Comparison of ENCODE assay signal across 8 cellular contexts in genomic region chr1:21508580-21509350, GRCh38. TPM values are rescaled to one million over a fixed set of nuclear protein-coding genes. Genes with fewer than 3 reads are reported as not detected.
DNase-seq lines count a peak whose midpoint lies in the region; ATAC-seq, FAIRE-seq and TF ChIP-seq lines count a peak whose summit lies in the region.

No MANE protein-coding gene starts in this region.

- ATAC-seq in A549 (peak; percentile 88 to 91), PC-3 (peak; percentile 92), Right ventricle myocardium superior (ENCODE audit: poor library complexity) (peak; percentile 86), upper lobe of right lung (peak; percentile 89), HG03135 (IDR thresholded peaks at IDR 0.05; ENCODE audit: unreplicated experiment) (no peak)

- H3K27me3 ChIP-seq in PC-3 (ENCODE audit: low read length) (peaks cover 15% of the 10 kb centered on the region; the same call in 1 of the 2 replicates), upper lobe of right lung (peaks cover 19% of the 10 kb centered on the region)

- no peak for TF ChIP-seq EP300 in A549 (IDR thresholded peaks at IDR 0.05)

- DNase-seq in A549 (ENCODE audit: low read depth in 1 of 2, low spot score in 1 of 2) (peak; percentile 30 to 62), GM20000 (ENCODE audit: low spot score) (peak; percentile 92), PC-3 (peak; percentile 63), Right ventricle myocardium superior (peak; percentile 86), posterior vena cava (ENCODE audit: low spot score) (peak; percentile 90), upper lobe of right lung (peak; percentile 93)
- peak; percentile 30 for DNase-seq in activated gamma-delta T cell treated with anti-CD3 and anti-CD28 coated beads, Interleukin-2, amount 50 U/mL, for 16 hours (ENCODE audit: low read depth)

- peak; percentile 52 to 75 for TF ChIP-seq RAD21 in A549 (conservative IDR thresholded peaks at IDR 0.05 in 1 of 2, IDR thresholded peaks at IDR 0.05 in 1 of 2)

- H3K4me3 ChIP-seq in A549: peak overlapping the region; percentile 41
- peak overlapping the region; percentile 55 for H3K4me3 ChIP-seq in PC-3 (ENCODE audit: low read length)
- H3K4me3 ChIP-seq in upper lobe of right lung: peak overlapping the region; percentile 13

- H3K4me2 ChIP-seq in A549: peak overlapping the region; percentile 91
- peak overlapping the region; percentile 84 for H3K4me2 ChIP-seq in PC-3 (ENCODE audit: low read length)

- intact Hi-C loops in PC-3 (cut with micrococcal nuclease) (loop anchor here (5.0 kb wide), 1 partner anchor 149 kb away; no protein-coding TSS in a partner anchor), Right ventricle myocardium superior (cut with DNase I) (loop anchor here (2.0 to 10.0 kb wide), 2 partner anchors 66 to 146 kb away; no protein-coding TSS in a partner anchor), posterior vena cava (cut with DNase I) (loop anchor here in 1 of 2 donors (10.0 kb wide), 1 partner anchor 156 kb away; the partner anchor contains the start of gene RAP1GAP), upper lobe of right lung (cut with DNase I) (no loop called here)

- H3K79me2 ChIP-seq in PC-3 (ENCODE audit: low read length): no peaks in the 10 kb centered on the region

- FAIRE-seq in A549 (lab: Jason Lieb, UNC): no peak

- no TSS peak for BruUV-seq in PC-3 (replicated peaks; lab: Mats Ljungman, UMichigan)

- CTCF ChIA-PET in A549 (lab: Yijun Ruan, JAX): interaction anchor here (0.6 to 10.3 kb wide), 10 partner anchors 9 to 151 kb away, joined by 3 to 60 read pairs (median 5); no protein-coding TSS in a partner anchor
- CTCF ChIA-PET in PC-3 (lab: Charles Lee): interaction anchor here (0.6 kb wide), 2 partner anchors 29 to 63 kb away, joined by 4 to 8 read pairs; no protein-coding TSS in a partner anchor

- H3K9ac ChIP-seq in PC-3 (ENCODE audit: low read length): no peak overlapping the region

- no peaks in the 10 kb centered on the region for H3K9me3 ChIP-seq in A549
- H3K9me3 ChIP-seq in PC-3 (ENCODE audit: low read length): no peaks in the 10 kb centered on the region
- no peaks in the 10 kb centered on the region for H3K9me3 ChIP-seq in upper lobe of right lung

- H3K9me2 ChIP-seq in PC-3 (replicated peaks; ENCODE audit: low read length): no peaks in the 10 kb centered on the region

- TF ChIP-seq POLR2A in A549 (IDR thresholded peaks at IDR 0.05; ENCODE audit: low read length): no peak

- H3F3A ChIP-seq in PC-3 (ENCODE audit: low read length, unreplicated experiment): no peaks in the 10 kb centered on the region

- TF ChIP-seq CTCF in A549 (IDR thresholded peaks at IDR 0.05) (peak; percentile 72), GM20000 (IDR thresholded peaks at IDR 0.05; ENCODE audit: extremely low read depth, missing control alignments) (peak; percentile 91), PC-3 (conservative IDR thresholded peaks at IDR 0.05; ENCODE audit: low read depth, low read length) (peak; percentile 49), upper lobe of right lung (IDR thresholded peaks at IDR 0.05) (peak; percentile 52)

- H3K27ac ChIP-seq in A549 (peak overlapping the region in 1 of 2 experiments; percentile 58; a peak in 3 of 6 replicates), PC-3 (ENCODE audit: low read length) (no peak overlapping the region), upper lobe of right lung (no peak overlapping the region)

- POLR2A ChIA-PET in A549 (lab: Yijun Ruan, JAX): interaction anchor here (0.5 kb wide), 1 partner anchor 464 kb away, joined by 3 read pairs; no protein-coding TSS in a partner anchor
- POLR2A ChIA-PET in PC-3 (lab: Charles Lee; ENCODE audit: unreplicated experiment): no interaction called here

- H4K20me1 ChIP-seq in PC-3 (ENCODE audit: low read length): no peaks in the 10 kb centered on the region

- WGBS in A549 (ENCODE audit: missing lambda C conversion rate): 13% methylated on average over 23 of the region's 45 CpGs

- H3K4me1 ChIP-seq in A549 (no peaks in the 10 kb centered on the region), PC-3 (ENCODE audit: insufficient read depth, low read length) (peaks cover 4% of the 10 kb centered on the region; the same call in 1 of the 2 replicates), upper lobe of right lung (peaks cover 16% of the 10 kb centered on the region)

- H3K36me3 ChIP-seq in PC-3 (ENCODE audit: low read depth, low read length) (no peaks in the 10 kb centered on the region), upper lobe of right lung (no peaks in the 10 kb centered on the region)

- peak overlapping the region; percentile 87 for H2AFZ ChIP-seq in PC-3 (ENCODE audit: low read length)

TF ChIP-seq in A549, 52 proteins besides CTCF, POLR2A, EP300 and RAD21:
- TF ChIP-seq MAX (IDR thresholded peaks at IDR 0.05) (0 out of 2 replicates have a peak, but pooled peaks have one; percentile 17), BCL3 (IDR thresholded peaks at IDR 0.05) (no peak), SMC3 (IDR thresholded peaks at IDR 0.05) (peak; percentile 87)

RNA-seq across cellular contexts. Expression of gene ALPL, which starts 0.5 kb away (rescaled TPM):
- 0.06 and 0.19 TPM in 2 replicates for polyA plus RNA-seq in A549 (2011; rRNA removed)
- 0.32 and 0.36 TPM in 2 replicates for polyA plus RNA-seq in A549 (2012; cell fraction: cytosol; rRNA removed)
- 0.17 and 0.28 TPM in 2 replicates for polyA plus RNA-seq in A549 (2012; cell fraction: nucleus; rRNA removed)
- 0.13 to 0.31 TPM (median 0.14 TPM) in 3 replicates for polyA plus RNA-seq in A549 (2017; fragmentation: RNase III; extraction: RNeasy Plus Mini Kit Qiagen cat#74134 plus additional on column Dnase treatment)
- polyA minus RNA-seq in A549 (2011; rRNA and poly(A)+ RNA removed): 0.68 TPM in 1 of 2 replicates, not detected in the other
- 0.73 and 0.86 TPM in 2 replicates for total RNA-seq in PC-3 (2014; rRNA removed)
- 9.4 TPM for total RNA-seq in Right ventricle myocardium superior
- total RNA-seq in posterior vena cava: 10 to 100 TPM; 11.1 to 55.3 TPM
- total RNA-seq in upper lobe of right lung: 164 TPM

Comparison
In these comparisons a context has a peak if more than half of its experiments do, and no peak if none do; other contexts are left out.
1. DNase-seq: peak in every context shown above with its lines; median percentile 93 in upper lobe of right lung; 92 in GM20000; 90 in posterior vena cava; 86 in Right ventricle myocardium superior; 63 in PC-3; 46 in A549; 30 in activated gamma-delta T cell treated with anti-CD3 and anti-CD28 coated beads, Interleukin-2, amount 50 U/mL, for 16 hours.